35 cellular contexts compared by ENCODE assay signal in genomic region chr3:19016846-19017245, GRCh38.
"Had no signal": no experiment of that assay in that cellular context is flagged by ENCODE, and none has a peak within 500 bp of the region (broad histone marks: within the 10 kb centered on the region; RNA-seq: fewer than 3 reads in every experiment).

No MANE protein-coding gene starts in this region.

- ATAC-seq: activated CD8-positive, alpha-beta T cell treated with anti-CD3 and anti-CD28 coated beads for 36 hours; activated naive CD4-positive, alpha-beta T cell treated with anti-CD3 and anti-CD28 coated beads, Interleukin-2, amount 50 U/mL, for 72 hours; activated T-cell treated with anti-CD3 and anti-CD28 coated beads, Interleukin-2, amount 50 U/mL, for 4 hours; activated T-cell treated with anti-CD3 and anti-CD28 coated beads, Interleukin-2, amount 50 U/mL, for 72 hours; activated T-helper 17 cell treated with anti-CD3 and anti-CD28 coated beads, Interleukin-2, amount 50 U/mL, for 72 hours; body of pancreas had no signal

- FAIRE-seq: astrocyte, TTC549 had no signal

- H3K27ac ChIP-seq: adrenal gland, body of pancreas, brain microvascular endothelial cell, breast epithelium, VCaP had no signal

- H3K4me3 Mint-ChIP-seq: activated B cell treated with CpG ODN at 0.5 μM for 24 hours; activated CD4-positive, alpha-beta memory T cell treated with anti-CD3 and anti-CD28 coated beads for 36 hours; activated CD4-positive, alpha-beta T cell treated with anti-CD3 and anti-CD28 coated beads, Interleukin-2, amount 10 ng/mL, durations not matched to agents 24 days and 14 days; activated CD8-positive, alpha-beta T cell treated with anti-CD3 and anti-CD28 coated beads for 36 hours; activated naive CD4-positive, alpha-beta T cell treated with anti-CD3 and anti-CD28 coated beads for 36 hours; activated naive CD8-positive, alpha-beta T cell treated with anti-CD3 and anti-CD28 coated beads for 36 hours; activated T-cell treated with anti-CD3 and anti-CD28 coated beads, Interleukin-2, amount 50 U/mL, for 4 hours; activated T-cell treated with anti-CD3 and anti-CD28 coated beads, Interleukin-2, amount 50 U/mL, for 72 hours; activated T-helper 1 cell treated with anti-CD3 and anti-CD28 coated beads, Interleukin-12 subunit alpha, Interleukin-12 subunit beta, Interleukin-2, Interleukin-4 antibody, amounts not matched to agents 30 ng/mL and 10 ng/mL and 1 ng/mL, durations not matched to agents 14 hours and 24 hours and 36 hours; activated T-helper 17 cell treated with anti-CD3 and anti-CD28 coated beads, Interleukin-2, amount 50 U/mL, for 72 hours; T-helper 2 cell treated with Interferon-gamma antibody and Interleukin-4, amounts not matched to agents 5 μg/mL and 100 μg/mL, for 36 hours had no signal

- H3K4me1 ChIP-seq: adrenal gland, body of pancreas, breast epithelium had no signal

- H3K9me3 ChIP-seq: adrenal gland, body of pancreas, breast epithelium had no signal

- H3K36me3 ChIP-seq: adrenal gland, brain microvascular endothelial cell, breast epithelium had no signal

- H3K27ac Mint-ChIP-seq: activated B cell treated with CpG ODN at 0.5 μM for 24 hours; activated CD4-positive, alpha-beta memory T cell treated with anti-CD3 and anti-CD28 coated beads for 36 hours; activated CD4-positive, alpha-beta T cell treated with anti-CD3 and anti-CD28 coated beads, Interleukin-2, amount 10 ng/mL, durations not matched to agents 24 days and 14 days; activated CD8-positive, alpha-beta T cell treated with anti-CD3 and anti-CD28 coated beads for 36 hours; activated naive CD4-positive, alpha-beta T cell treated with anti-CD3 and anti-CD28 coated beads for 36 hours; activated naive CD4-positive, alpha-beta T cell treated with anti-CD3 and anti-CD28 coated beads, Interleukin-2, amount 50 U/mL, for 72 hours; activated naive CD8-positive, alpha-beta T cell treated with anti-CD3 and anti-CD28 coated beads for 36 hours; activated T-cell treated with anti-CD3 and anti-CD28 coated beads, Interleukin-2, amount 50 U/mL, for 72 hours; activated T-helper 1 cell treated with anti-CD3 and anti-CD28 coated beads, Interleukin-12 subunit alpha, Interleukin-12 subunit beta, Interleukin-2, Interleukin-4 antibody, amounts not matched to agents 30 ng/mL and 10 ng/mL and 1 ng/mL, durations not matched to agents 14 hours and 24 hours and 36 hours; activated T-helper 17 cell treated with anti-CD3 and anti-CD28 coated beads, Interleukin-2, amount 50 U/mL, for 72 hours; T-helper 2 cell treated with Interferon-gamma antibody and Interleukin-4, amounts not matched to agents 5 μg/mL and 100 μg/mL, for 36 hours had no signal

- H3K4me3 ChIP-seq: adrenal gland, body of pancreas, breast epithelium had no signal

- DNase-seq: activated B cell treated with CpG ODN at 0.5 μM for 24 hours; activated CD4-positive, alpha-beta memory T cell treated with anti-CD3 and anti-CD28 coated beads for 36 hours; activated CD4-positive, alpha-beta T cell treated with anti-CD3 and anti-CD28 coated beads for 4 hours; activated CD4-positive, alpha-beta T cell treated with anti-CD3 and anti-CD28 coated beads, Interleukin-2, amount 10 ng/mL, durations not matched to agents 24 days and 14 days; activated CD4-positive, alpha-beta T cell treated with anti-CD3 and anti-CD28 coated beads, Interleukin-2, amount 50 U/mL, for 1 hour; activated CD4-positive, alpha-beta T cell treated with anti-CD3 and anti-CD28 coated beads, Interleukin-2, amount 50 U/mL, for 4 hours; activated CD4-positive, CD25-positive, alpha-beta regulatory T cell treated with anti-CD3 and anti-CD28 coated beads, Interleukin-2, amount 50 U/mL, for 72 hours; activated CD8-positive, alpha-beta memory T cell treated with anti-CD3 and anti-CD28 coated beads, Interleukin-2, amount 50 U/mL, for 4 hours; activated CD8-positive, alpha-beta T cell treated with anti-CD3 and anti-CD28 coated beads for 36 hours; activated effector memory CD4-positive, alpha-beta T cell treated with anti-CD3 and anti-CD28 coated beads, Interleukin-2, amount 50 U/mL, for 16 hours; activated gamma-delta T cell treated with Interleukin-2 at 50 U/mL for 16 hours; activated naive CD4-positive, alpha-beta T cell; activated naive CD4-positive, alpha-beta T cell treated with anti-CD3 and anti-CD28 coated beads for 36 hours; activated naive CD4-positive, alpha-beta T cell treated with anti-CD3 and anti-CD28 coated beads, Interleukin-2, amount 50 U/mL, for 16 hours; activated naive CD8-positive, alpha-beta T cell treated with anti-CD3 and anti-CD28 coated beads for 36 hours; activated T-cell treated with anti-CD3 and anti-CD28 coated beads for 4 hours; activated T-cell treated with anti-CD3 and anti-CD28 coated beads, Interleukin-2, amount 50 U/mL, for 1 hour; activated T-cell treated with anti-CD3 and anti-CD28 coated beads, Interleukin-2, amount 50 U/mL, for 4 hours; activated T-cell treated with anti-CD3 and anti-CD28 coated beads, Interleukin-2, amount 50 U/mL, for 72 hours; adrenal gland; amniotic stem cell; aorta; body of pancreas; brain microvascular endothelial cell; central memory CD4-positive, alpha-beta T cell; T-helper 2 cell; T-helper 9 cell had no signal

- H3K27me3 Mint-ChIP-seq: activated B cell treated with CpG ODN at 0.5 μM for 24 hours; activated CD4-positive, alpha-beta memory T cell treated with anti-CD3 and anti-CD28 coated beads for 36 hours; activated CD8-positive, alpha-beta T cell treated with anti-CD3 and anti-CD28 coated beads for 36 hours; activated naive CD8-positive, alpha-beta T cell treated with anti-CD3 and anti-CD28 coated beads for 36 hours had no signal

- H3K4me1 Mint-ChIP-seq: activated B cell treated with CpG ODN at 0.5 μM for 24 hours; activated CD4-positive, alpha-beta T cell treated with anti-CD3 and anti-CD28 coated beads, Interleukin-2, amount 10 ng/mL, durations not matched to agents 24 days and 14 days; activated naive CD8-positive, alpha-beta T cell treated with anti-CD3 and anti-CD28 coated beads for 36 hours; activated T-helper 17 cell treated with anti-CD3 and anti-CD28 coated beads, Interleukin-2, amount 50 U/mL, for 72 hours had no signal

- H3K36me3 Mint-ChIP-seq: activated CD4-positive, alpha-beta memory T cell treated with anti-CD3 and anti-CD28 coated beads for 36 hours; activated naive CD4-positive, alpha-beta T cell treated with anti-CD3 and anti-CD28 coated beads, Interleukin-2, amount 50 U/mL, for 72 hours; activated naive CD8-positive, alpha-beta T cell treated with anti-CD3 and anti-CD28 coated beads for 36 hours had no signal

- H3K27me3 ChIP-seq: adrenal gland, body of pancreas, brain microvascular endothelial cell, breast epithelium had no signal

- H3K9me3 Mint-ChIP-seq: activated CD4-positive, alpha-beta memory T cell treated with anti-CD3 and anti-CD28 coated beads for 36 hours; activated CD4-positive, alpha-beta T cell treated with anti-CD3 and anti-CD28 coated beads, Interleukin-2, amount 10 ng/mL, durations not matched to agents 24 days and 14 days; activated CD8-positive, alpha-beta T cell treated with anti-CD3 and anti-CD28 coated beads for 36 hours; activated naive CD4-positive, alpha-beta T cell treated with anti-CD3 and anti-CD28 coated beads for 36 hours; activated naive CD4-positive, alpha-beta T cell treated with anti-CD3 and anti-CD28 coated beads, Interleukin-2, amount 50 U/mL, for 72 hours; activated T-cell treated with anti-CD3 and anti-CD28 coated beads, Interleukin-2, amount 50 U/mL, for 4 hours; activated T-cell treated with anti-CD3 and anti-CD28 coated beads, Interleukin-2, amount 50 U/mL, for 72 hours; activated T-helper 1 cell treated with anti-CD3 and anti-CD28 coated beads, Interleukin-12 subunit alpha, Interleukin-12 subunit beta, Interleukin-2, Interleukin-4 antibody, amounts not matched to agents 30 ng/mL and 10 ng/mL and 1 ng/mL, durations not matched to agents 14 hours and 24 hours and 36 hours; activated T-helper 17 cell treated with anti-CD3 and anti-CD28 coated beads, Interleukin-2, amount 50 U/mL, for 72 hours; T-helper 2 cell treated with Interferon-gamma antibody and Interleukin-4, amounts not matched to agents 5 μg/mL and 100 μg/mL, for 36 hours had no signal
